14 cellular contexts compared by ENCODE assay signal in the genomic region with DNA sequence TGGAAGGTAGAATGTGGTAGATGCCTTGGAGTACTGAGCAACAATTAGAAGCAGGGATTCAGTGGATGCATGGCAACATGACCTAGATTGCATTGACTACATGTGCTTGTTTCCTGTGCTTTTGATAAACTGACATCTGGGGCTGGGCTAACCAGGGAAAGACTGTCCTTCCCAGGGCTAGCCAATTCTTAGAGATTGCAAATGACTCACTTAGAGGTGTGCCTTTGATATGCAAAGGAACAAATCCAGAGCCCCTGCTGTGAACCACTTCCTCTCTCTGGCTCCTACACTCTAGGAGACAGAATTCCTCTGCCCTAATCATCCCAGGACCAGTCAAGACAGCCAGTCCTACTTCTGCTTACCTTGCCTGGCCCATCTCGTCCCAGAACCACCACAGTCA.
A peak's percentile ranks its signal among the peaks of the same experiment; 100 is the strongest.
DNase-seq lines count a peak whose midpoint lies in the region; ATAC-seq and TF ChIP-seq lines count a peak whose summit lies in the region.
"Had no signal": no experiment of that assay in that cellular context is flagged by ENCODE, and none has a peak within 500 bp of the region (broad histone marks: within the 10 kb centered on the region; RNA-seq: fewer than 3 reads in every experiment).

No MANE protein-coding gene starts in this region.

- peak; percentile 37 for DNase-seq in NCI-H146 (lab: John Stamatoyannopoulos, UW)
- DNase-seq in NCI-H146 treated with DMSO at 0.1 percent for 48 hours (lab: John Stamatoyannopoulos, UW; ENCODE audit: unreplicated experiment): no peak
- DNase-seq in RWPE2 (ENCODE audit: low spot score): no peak
- peak; percentile 67 to 75 for DNase-seq in foreskin keratinocyte
- peak; percentile 59 for DNase-seq in smooth muscle cell of the brain vasculature (ENCODE audit: low read depth, low spot score)
- no peak for DNase-seq in occipital lobe (lab: John Stamatoyannopoulos, UW)
- no peak for DNase-seq in NCI-H1417 treated with DMSO at 0.1 percent for 48 hours (lab: John Stamatoyannopoulos, UW)
- DNase-seq in omental fat pad (ENCODE audit: low spot score): no peak
- DNase-seq: central memory CD4-positive, alpha-beta T cell; GDM1; lower lobe of right lung; NCI-H345 had no signal

- no peaks in the 10 kb centered on the region for H3K27me3 ChIP-seq in RWPE2 (ENCODE audit: insufficient read depth, poor library complexity, severe bottlenecking)
- H3K27me3 ChIP-seq in foreskin keratinocyte: no peaks in the 10 kb centered on the region

- ATAC-seq in RWPE2 (ENCODE audit: low read depth) (peak; percentile 77), foreskin keratinocyte (peak; percentile 89), omental fat pad (ENCODE audit: low FRiP score) (no peak)
- ATAC-seq: lower lobe of right lung had no signal

- no peaks in the 10 kb centered on the region for H3K36me3 ChIP-seq in RWPE2 (ENCODE audit: low read depth)
- H3K36me3 ChIP-seq: lower lobe of right lung, prostate gland had no signal

- no peak overlapping the region for H3K4me3 ChIP-seq in RWPE2 (ENCODE audit: severe bottlenecking)
- H3K4me3 ChIP-seq: lower lobe of right lung, prostate gland had no signal

- no peaks in the 10 kb centered on the region for H3K9me3 ChIP-seq in RWPE2 (ENCODE audit: severe bottlenecking)
- H3K9me3 ChIP-seq: lower lobe of right lung, prostate gland had no signal

- TF ChIP-seq CTCF in RWPE2 (IDR thresholded peaks at IDR 0.05; ENCODE audit: poor library complexity, severe bottlenecking) (no peak), foreskin keratinocyte (conservative IDR thresholded peaks at IDR 0.05) (no peak), omental fat pad (IDR thresholded peaks at IDR 0.05) (no peak)

- H3K4me1 ChIP-seq in RWPE2 (ENCODE audit: insufficient read depth, poor library complexity, severe bottlenecking): no peaks in the 10 kb centered on the region
- H3K4me1 ChIP-seq in foreskin keratinocyte: peaks cover 4% of the 10 kb centered on the region
- H3K4me1 ChIP-seq: prostate gland had no signal

- H3K27ac ChIP-seq in RWPE2 (ENCODE audit: poor library complexity, severe bottlenecking) (no peak overlapping the region), foreskin keratinocyte (no peak overlapping the region)
- H3K27ac ChIP-seq: lower lobe of right lung, prostate gland, VCaP had no signal

Comparison
In these comparisons a context has a peak if more than half of its experiments do, and no peak if none do; other contexts are left out.
1. DNase-seq: peak in NCI-H146 (single experiment), foreskin keratinocyte (2 of 2) and smooth muscle cell of the brain vasculature (single experiment); none in NCI-H146 treated with DMSO at 0.1 percent for 48 hours (single experiment), RWPE2 (single experiment), occipital lobe (single experiment), NCI-H1417 treated with DMSO at 0.1 percent for 48 hours (single experiment) and omental fat pad (single experiment).